16 cellular contexts compared by ENCODE assay signal in genomic region chr9:99178912-99179872, GRCh38. TPM values are rescaled to one million over a fixed set of nuclear protein-coding genes. Genes with fewer than 3 reads are reported as not detected.
DNase-seq lines count a peak whose midpoint lies in the region; ATAC-seq and TF ChIP-seq lines count a peak whose summit lies in the region.
"Had no signal": no experiment of that assay in that cellular context is flagged by ENCODE, and none has a peak within 500 bp of the region (broad histone marks: within the 10 kb centered on the region; RNA-seq: fewer than 3 reads in every experiment).

No MANE protein-coding gene starts in this region.

- no peak for DNase-seq in natural killer cell treated with Interleukin-12 subunit alpha and Interleukin-12 subunit beta and Interleukin-15 and Interleukin-18, amount 100 ng/mL, for 72 hours (ENCODE audit: low spot score)
- DNase-seq in natural killer cell = no peak
- DNase-seq in activated CD8-positive, alpha-beta T cell treated with anti-CD3 and anti-CD28 coated beads for 36 hours = peak; percentile 31
- DNase-seq in memory B cell (ENCODE audit: low spot score in 2 of 2) = no peak
- no peak for DNase-seq in 8988T
- no peak for DNase-seq in NOMO-1 treated with DMSO at 0.1 percent for 48 hours (lab: John Stamatoyannopoulos, UW; ENCODE audit: unreplicated experiment)
- DNase-seq: C1 segment of cervical spinal cord; CD8-positive, alpha-beta memory T cell; DMS53; NCI-H1436; NCI-H1930; NCI-H226; NCI-H524; PC-9; SIG-M5 had no signal

- no peak for ATAC-seq in natural killer cell treated with Interleukin-12 subunit alpha and Interleukin-12 subunit beta and Interleukin-15 and Interleukin-18, amount 100 ng/mL, for 72 hours
- ATAC-seq in natural killer cell (no peak), memory B cell (ENCODE audit: low read depth) (no peak), HG02938 (IDR thresholded peaks at IDR 0.05; ENCODE audit: unreplicated experiment) (no peak)
- no peak for ATAC-seq in activated CD8-positive, alpha-beta T cell treated with anti-CD3 and anti-CD28 coated beads for 36 hours

- peaks cover 69 to 85% of the 10 kb centered on the region in 2 donors for H3K4me1 Mint-ChIP-seq in natural killer cell treated with Interleukin-12 subunit alpha and Interleukin-12 subunit beta and Interleukin-15 and Interleukin-18, amount 100 ng/mL, for 72 hours (ENCODE audit: low read depth in 2 of 2)
- peaks cover 6 to 11% of the 10 kb centered on the region in 2 donors for H3K4me1 Mint-ChIP-seq in natural killer cell
- peaks cover 67% of the 10 kb centered on the region for H3K4me1 Mint-ChIP-seq in activated CD8-positive, alpha-beta T cell treated with anti-CD3 and anti-CD28 coated beads for 36 hours (ENCODE audit: low read depth)
- peaks cover 16% of the 10 kb centered on the region for H3K4me1 Mint-ChIP-seq in memory B cell

- peaks cover 8% of the 10 kb centered on the region for H3K36me3 Mint-ChIP-seq in natural killer cell treated with Interleukin-12 subunit alpha and Interleukin-12 subunit beta and Interleukin-15 and Interleukin-18, amount 100 ng/mL, for 72 hours
- no peaks in the 10 kb centered on the region for H3K36me3 Mint-ChIP-seq in natural killer cell
- no peaks in the 10 kb centered on the region for H3K36me3 Mint-ChIP-seq in activated CD8-positive, alpha-beta T cell treated with anti-CD3 and anti-CD28 coated beads for 36 hours (ENCODE audit: low read depth)
- no peaks in the 10 kb centered on the region for H3K36me3 Mint-ChIP-seq in memory B cell
- H3K36me3 Mint-ChIP-seq: CD8-positive, alpha-beta memory T cell had no signal

- CTCF ChIA-PET in activated CD8-positive, alpha-beta T cell treated with anti-CD3 and anti-CD28 coated beads for 36 hours (lab: Charles Lee) = interaction anchor here (1.0 to 1.9 kb wide), 5 partner anchors 12 to 87 kb away, joined by 3 to 6 read pairs (median 4); no protein-coding TSS in a partner anchor

- H3K27ac Mint-ChIP-seq in natural killer cell treated with Interleukin-12 subunit alpha and Interleukin-12 subunit beta and Interleukin-15 and Interleukin-18, amount 100 ng/mL, for 72 hours = peak overlapping the region; percentile 94 to 95
- no peak overlapping the region for H3K27ac Mint-ChIP-seq in natural killer cell
- H3K27ac Mint-ChIP-seq in activated CD8-positive, alpha-beta T cell treated with anti-CD3 and anti-CD28 coated beads for 36 hours = peak overlapping the region; percentile 44
- H3K27ac Mint-ChIP-seq in memory B cell = peak overlapping the region; percentile 29
- H3K27ac Mint-ChIP-seq: CD8-positive, alpha-beta memory T cell had no signal

- H3K4me3 Mint-ChIP-seq in natural killer cell treated with Interleukin-12 subunit alpha and Interleukin-12 subunit beta and Interleukin-15 and Interleukin-18, amount 100 ng/mL, for 72 hours = peak overlapping the region; percentile 74
- H3K4me3 Mint-ChIP-seq in natural killer cell (no peak overlapping the region), memory B cell (no peak overlapping the region)
- H3K4me3 Mint-ChIP-seq in activated CD8-positive, alpha-beta T cell treated with anti-CD3 and anti-CD28 coated beads for 36 hours = no peak overlapping the region
- H3K4me3 Mint-ChIP-seq: CD8-positive, alpha-beta memory T cell had no signal

- TF ChIP-seq CTCF in natural killer cell (IDR thresholded peaks at IDR 0.05) = no peak
- no peak for TF ChIP-seq CTCF in activated CD8-positive, alpha-beta T cell treated with anti-CD3 and anti-CD28 coated beads for 36 hours (IDR thresholded peaks at IDR 0.05)

- no peaks in the 10 kb centered on the region for H3K9me3 Mint-ChIP-seq in natural killer cell treated with Interleukin-12 subunit alpha and Interleukin-12 subunit beta and Interleukin-15 and Interleukin-18, amount 100 ng/mL, for 72 hours
- H3K9me3 Mint-ChIP-seq in natural killer cell (no peaks in the 10 kb centered on the region), memory B cell (no peaks in the 10 kb centered on the region)
- H3K9me3 Mint-ChIP-seq in activated CD8-positive, alpha-beta T cell treated with anti-CD3 and anti-CD28 coated beads for 36 hours = no peaks in the 10 kb centered on the region
- H3K9me3 Mint-ChIP-seq: CD8-positive, alpha-beta memory T cell had no signal

- POLR2A ChIA-PET in activated CD8-positive, alpha-beta T cell treated with anti-CD3 and anti-CD28 coated beads for 36 hours (lab: Charles Lee) = interaction anchor here (0.6 to 1.3 kb wide), 2 partner anchors 14 to 19 kb away, joined by 3 to 4 read pairs; no protein-coding TSS in a partner anchor

- H3K27me3 Mint-ChIP-seq in natural killer cell treated with Interleukin-12 subunit alpha and Interleukin-12 subunit beta and Interleukin-15 and Interleukin-18, amount 100 ng/mL, for 72 hours = no peaks in the 10 kb centered on the region
- peaks cover 0 to 2% of the 10 kb centered on the region in 2 donors for H3K27me3 Mint-ChIP-seq in natural killer cell (ENCODE audit: low read depth in 2 of 2)
- H3K27me3 Mint-ChIP-seq in activated CD8-positive, alpha-beta T cell treated with anti-CD3 and anti-CD28 coated beads for 36 hours = no peaks in the 10 kb centered on the region
- H3K27me3 Mint-ChIP-seq in memory B cell = no peaks in the 10 kb centered on the region

- intact Hi-C loops in natural killer cell (cut with micrococcal nuclease) = no loop called here
- intact Hi-C loops in activated CD8-positive, alpha-beta T cell treated with anti-CD3 and anti-CD28 coated beads for 36 hours (cut with micrococcal nuclease) = no loop called here

RNA-seq across cellular contexts. Expression of gene ALG2, which starts 42.5 kb away (rescaled TPM):
- total RNA-seq in natural killer cell treated with Interleukin-12 subunit alpha and Interleukin-12 subunit beta and Interleukin-15 and Interleukin-18, amount 100 ng/mL, for 72 hours = 10 to 100 TPM; 56.9 to 62.2 TPM
- 10 to 100 TPM; 17.3 to 23.2 (median 20.7) TPM for total RNA-seq in natural killer cell
- total RNA-seq in activated CD8-positive, alpha-beta T cell treated with anti-CD3 and anti-CD28 coated beads for 36 hours = 10 to 100 TPM; 24.1 to 27.0 TPM

RNA-seq across cellular contexts. Expression of gene SEC61B, which starts 42.9 kb away (rescaled TPM):
- 100 to 1,000 TPM; 176 to 255 TPM for total RNA-seq in natural killer cell treated with Interleukin-12 subunit alpha and Interleukin-12 subunit beta and Interleukin-15 and Interleukin-18, amount 100 ng/mL, for 72 hours
- total RNA-seq in natural killer cell = 10 to 100 TPM; 78.9 to 95.1 (median 93.8) TPM
- total RNA-seq in activated CD8-positive, alpha-beta T cell treated with anti-CD3 and anti-CD28 coated beads for 36 hours = 100 to 1,000 TPM; 140 to 149 TPM

Comparison
In these comparisons a context has a peak if more than half of its experiments do, and no peak if none do; other contexts are left out.
1. H3K27ac Mint-ChIP-seq: peak in natural killer cell treated with Interleukin-12 subunit alpha and Interleukin-12 subunit beta and Interleukin-15 and Interleukin-18, amount 100 ng/mL, for 72 hours (2 of 2), activated CD8-positive, alpha-beta T cell treated with anti-CD3 and anti-CD28 coated beads for 36 hours (single experiment) and memory B cell (single experiment); none in natural killer cell (0 of 2).